ENCODE assay signal across 9 cellular contexts in genomic region chr1:154944422-154945159, GRCh38. TPM values are rescaled to one million over a fixed set of nuclear protein-coding genes. Genes with fewer than 3 reads are reported as not detected.
DNase-seq lines count a peak whose midpoint lies in the region; ATAC-seq and TF ChIP-seq lines count a peak whose summit lies in the region.
"Had no signal": no experiment of that assay in that cellular context is flagged by ENCODE, and none has a peak within 500 bp of the region (broad histone marks: within the 10 kb centered on the region; RNA-seq: fewer than 3 reads in every experiment).

No MANE protein-coding gene starts in this region.

- no peak overlapping the region for H3K4me3 Mint-ChIP-seq in CD8-positive, alpha-beta T cell
- no peak overlapping the region for H3K4me3 Mint-ChIP-seq in dendritic cell treated with granulocyte-macrophage colony-stimulating factor and Interleukin-4, amounts not matched to agents 40 ng/mL and 50 ng/mL, for 4 days
- H3K4me3 Mint-ChIP-seq in nephron: no peak overlapping the region

- peaks cover 56% of the 10 kb centered on the region for H3K36me3 Mint-ChIP-seq in CD8-positive, alpha-beta T cell
- peaks cover 52% of the 10 kb centered on the region for H3K36me3 Mint-ChIP-seq in dendritic cell treated with granulocyte-macrophage colony-stimulating factor and Interleukin-4, amounts not matched to agents 40 ng/mL and 50 ng/mL, for 4 days (ENCODE audit: low read depth)
- peaks cover 11% of the 10 kb centered on the region for H3K36me3 Mint-ChIP-seq in nephron (ENCODE audit: low read depth)

- H3K4me1 Mint-ChIP-seq in CD8-positive, alpha-beta T cell (ENCODE audit: low read depth): peaks cover 49% of the 10 kb centered on the region
- H3K4me1 Mint-ChIP-seq in dendritic cell treated with granulocyte-macrophage colony-stimulating factor and Interleukin-4, amounts not matched to agents 40 ng/mL and 50 ng/mL, for 4 days (ENCODE audit: low read depth): peaks cover 65% of the 10 kb centered on the region
- H3K4me1 Mint-ChIP-seq in nephron: peaks cover 32% of the 10 kb centered on the region

- peaks cover 35% of the 10 kb centered on the region for H3K4me1 ChIP-seq in CD8-positive, alpha-beta T cell (ENCODE audit: insufficient read depth, low read length)

- ATAC-seq in CD8-positive, alpha-beta T cell: no peak

- in situ Hi-C loops in GM13977 (cut with MboI; ENCODE audit: low pct_unique_long_range_greater_than_20kb, low sequenced_read_pairs, unreplicated experiment): no loop called here

- H3K4me3 ChIP-seq in CD8-positive, alpha-beta T cell (ENCODE audit: low read depth, low read length): no peak overlapping the region

- DNase-seq in CD8-positive, alpha-beta T cell: no peak
- peak; percentile 99 for DNase-seq in NCI-H526 treated with DMSO at 0.1 percent for 48 hours (lab: John Stamatoyannopoulos, UW)
- no peak for DNase-seq in DMS79 (lab: John Stamatoyannopoulos, UW)
- DNase-seq in GM13977 (ENCODE audit: low spot score): no peak
- no peak for DNase-seq in hepatic stellate cell (ENCODE audit: low spot score)
- no peak for DNase-seq in GF-D8 (lab: John Stamatoyannopoulos, UW)

- CTCF ChIA-PET in CD8-positive, alpha-beta T cell (lab: Charles Lee): interaction anchor here (0.8 to 2.2 kb wide), 15 partner anchors 8 to 275 kb away, joined by 3 to 9 read pairs (median 3); partner anchors contain the start of genes ADAM15, CKS1B, PMVK and PYGO2

- H3K9me3 Mint-ChIP-seq in CD8-positive, alpha-beta T cell: no peaks in the 10 kb centered on the region
- no peaks in the 10 kb centered on the region for H3K9me3 Mint-ChIP-seq in dendritic cell treated with granulocyte-macrophage colony-stimulating factor and Interleukin-4, amounts not matched to agents 40 ng/mL and 50 ng/mL, for 4 days
- H3K9me3 Mint-ChIP-seq in nephron: no peaks in the 10 kb centered on the region

- POLR2A ChIA-PET in CD8-positive, alpha-beta T cell (lab: Charles Lee): interaction anchor here (1.5 to 1.9 kb wide), 2 partner anchors 8 to 11 kb away, joined by 6 to 12 read pairs; partner anchors contain the start of genes PBXIP1 and PMVK

- no peaks in the 10 kb centered on the region for H3K27me3 Mint-ChIP-seq in CD8-positive, alpha-beta T cell (ENCODE audit: low read depth)
- H3K27me3 Mint-ChIP-seq in dendritic cell treated with granulocyte-macrophage colony-stimulating factor and Interleukin-4, amounts not matched to agents 40 ng/mL and 50 ng/mL, for 4 days: no peaks in the 10 kb centered on the region
- H3K27me3 Mint-ChIP-seq in nephron (ENCODE audit: low read depth): no peaks in the 10 kb centered on the region

- no peaks in the 10 kb centered on the region for H3K9me3 ChIP-seq in CD8-positive, alpha-beta T cell (ENCODE audit: low read length)
- H3K9me3 ChIP-seq: Caco-2 had no signal

- intact Hi-C loops in CD8-positive, alpha-beta T cell (cut with DNase I, micrococcal nuclease): no loop called here
- intact Hi-C loops in dendritic cell treated with granulocyte-macrophage colony-stimulating factor and Interleukin-4, amounts not matched to agents 40 ng/mL and 50 ng/mL, for 4 days (cut with micrococcal nuclease): no loop called here

- peaks cover 36% of the 10 kb centered on the region for H3K36me3 ChIP-seq in CD8-positive, alpha-beta T cell (ENCODE audit: insufficient read depth, low read length)

- H3K27me3 ChIP-seq in CD8-positive, alpha-beta T cell (ENCODE audit: insufficient read depth, low read length): no peaks in the 10 kb centered on the region

- TF ChIP-seq CTCF in CD8-positive, alpha-beta T cell (IDR thresholded peaks at IDR 0.05): no peak
- TF ChIP-seq CTCF in nephron (IDR thresholded peaks at IDR 0.05; ENCODE audit: unreplicated experiment in 3 of 3) (no peak), GM13977 (IDR thresholded peaks at IDR 0.05; ENCODE audit: extremely low read depth, insufficient read depth, missing control alignments) (no peak)

- peak overlapping the region; percentile 85 for H3K27ac Mint-ChIP-seq in CD8-positive, alpha-beta T cell
- H3K27ac Mint-ChIP-seq in dendritic cell treated with granulocyte-macrophage colony-stimulating factor and Interleukin-4, amounts not matched to agents 40 ng/mL and 50 ng/mL, for 4 days: peak overlapping the region; percentile 83
- peak overlapping the region; percentile 79 to 87 (median 83) for H3K27ac Mint-ChIP-seq in nephron

- no peak overlapping the region for H3K27ac ChIP-seq in CD8-positive, alpha-beta T cell (ENCODE audit: low read depth, low read length)

RNA-seq across cellular contexts. Expression of gene PMVK, which starts 8.1 kb away (rescaled TPM):
- 1 to 10 TPM; 6.7 to 7.3 TPM for total RNA-seq in CD8-positive, alpha-beta T cell

RNA-seq across cellular contexts. Expression of gene PBXIP1, which starts 11.3 kb away (rescaled TPM):
- 100 to 1,000 TPM; 315 to 319 TPM for total RNA-seq in CD8-positive, alpha-beta T cell

RNA-seq across cellular contexts. Expression of gene PYGO2, which starts 17.0 kb away (rescaled TPM):
- 10 to 100 TPM; 25.1 to 26.7 TPM for total RNA-seq in CD8-positive, alpha-beta T cell

RNA-seq across cellular contexts. Expression of gene SHC1, which starts 26.0 kb away (rescaled TPM):
- 10 to 100 TPM; 54.5 to 58.3 TPM for total RNA-seq in CD8-positive, alpha-beta T cell

RNA-seq across cellular contexts. Expression of gene CKS1B, which starts 29.9 kb away (rescaled TPM):
- 1 to 10 TPM; 2.3 to 2.9 TPM for total RNA-seq in CD8-positive, alpha-beta T cell
